8 cellular contexts compared by ENCODE assay signal in the genomic region with DNA sequence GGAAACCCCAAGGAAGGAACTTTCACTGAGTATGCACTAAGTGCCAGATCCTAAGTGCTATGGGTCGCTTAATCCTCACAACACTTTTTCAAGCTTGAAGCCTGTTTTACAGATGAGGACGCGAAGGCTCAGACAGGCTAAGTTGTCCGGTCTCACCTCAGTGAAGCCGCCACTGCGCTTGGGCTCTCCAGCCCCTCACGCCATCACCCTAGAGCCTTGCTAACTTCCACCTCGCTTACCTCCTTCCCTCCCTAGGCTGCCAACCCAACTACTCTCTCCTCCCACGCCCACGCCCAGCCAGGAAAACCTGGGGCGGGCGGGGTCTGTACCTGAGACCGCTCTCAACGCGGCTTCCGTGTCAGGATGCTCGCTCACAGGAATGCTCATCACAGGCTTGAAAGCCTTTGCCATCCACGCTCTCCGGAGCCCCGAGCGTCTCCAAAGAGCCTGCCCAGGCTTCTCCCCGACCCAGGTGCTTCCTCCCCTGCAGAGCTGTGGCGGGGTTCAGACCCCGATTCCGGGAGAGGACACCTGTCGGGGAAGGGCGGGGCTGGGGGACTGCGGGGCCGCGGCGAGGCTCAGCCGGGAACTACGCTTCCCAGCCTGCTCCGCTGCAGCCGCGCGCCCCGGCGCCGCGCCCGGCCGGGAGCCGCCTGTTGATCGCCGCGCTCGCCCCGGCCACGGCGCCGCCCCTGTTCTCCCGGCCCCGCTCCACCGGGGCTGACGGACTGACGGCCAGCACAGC. TPM values are rescaled to one million over a fixed set of nuclear protein-coding genes. Genes with fewer than 3 reads are reported as not detected.
DNase-seq lines count a peak whose midpoint lies in the region; ATAC-seq and TF ChIP-seq lines count a peak whose summit lies in the region.

A gene (plus strand): TSS at position 656 of the 745 bp plus-strand sequence. CDS start 14,845 bp downstream, outside the sequence.

- H3K9me3 ChIP-seq in BLaER1, result no peaks in the 10 kb centered on the region
- no peaks in the 10 kb centered on the region for H3K9me3 ChIP-seq in SJSA1 (replicated peaks)
- no peaks in the 10 kb centered on the region for H3K9me3 ChIP-seq in right cardiac atrium (ENCODE audit: control insufficient read depth, low read length)
- H3K9me3 ChIP-seq in prostate gland, result no peaks in the 10 kb centered on the region

- peak within 1 kb of the TSS; percentile 88 for H3K4me3 ChIP-seq in BLaER1
- H3K4me3 ChIP-seq in SJSA1, result peak within 1 kb of the TSS; percentile 79
- H3K4me3 ChIP-seq in right cardiac atrium (ENCODE audit: low read length), result peak within 1 kb of the TSS; percentile 99
- peak within 1 kb of the TSS; percentile 72 to 80 for H3K4me3 ChIP-seq in prostate gland

- 3% methylated on average over 57 of the region's 57 CpGs for WGBS in right cardiac atrium
- WGBS in prostate gland, result 3% methylated on average over 52 of the region's 57 CpGs

- peak within 1 kb of the TSS; percentile 93 for H3K4me2 ChIP-seq in BLaER1

- ATAC-seq in GM19035 (IDR thresholded peaks at IDR 0.05; ENCODE audit: unreplicated experiment) (peak; percentile 81), HG03196 (IDR thresholded peaks at IDR 0.05; ENCODE audit: unreplicated experiment) (peak; percentile 70), right cardiac atrium (peak; percentile 93 to 94)

- H3K36me3 ChIP-seq in BLaER1, result no peaks in the 10 kb centered on the region
- no peaks in the 10 kb centered on the region for H3K36me3 ChIP-seq in SJSA1
- H3K36me3 ChIP-seq in prostate gland, result no peaks in the 10 kb centered on the region

- H3K4me1 ChIP-seq in BLaER1, result peaks cover 41% of the 10 kb centered on the region
- peaks cover 12% of the 10 kb centered on the region for H3K4me1 ChIP-seq in SJSA1 (replicated peaks)
- peaks cover 2% of the 10 kb centered on the region for H3K4me1 ChIP-seq in right cardiac atrium (ENCODE audit: control insufficient read depth, insufficient read depth, low read length)
- no peaks in the 10 kb centered on the region for H3K4me1 ChIP-seq in prostate gland (replicated peaks)

- DNase-seq in SJSA1 (ENCODE audit: low read depth in 1 of 2, low spot score in 2 of 2) (peak in 1 of 2 experiments; percentile 18), anterior cingulate cortex (lab: John Stamatoyannopoulos, UW) (peak in 49 of 58 donors; percentile 15 to 82 (median 51)), right cardiac atrium (peak; percentile 52 to 86 (median 78)), prostate gland (ENCODE audit: low spot score) (peak; percentile 25), MV-4-11 (lab: John Stamatoyannopoulos, UW) (no peak)

- H3K27me3 ChIP-seq in BLaER1, result no peaks in the 10 kb centered on the region
- H3K27me3 ChIP-seq in SJSA1 (replicated peaks), result peaks cover 65% of the 10 kb centered on the region
- no peaks in the 10 kb centered on the region for H3K27me3 ChIP-seq in right cardiac atrium (ENCODE audit: control insufficient read depth, insufficient read depth)
- no peaks in the 10 kb centered on the region for H3K27me3 ChIP-seq in prostate gland (replicated peaks; ENCODE audit: insufficient read depth)

- peak within 1 kb of the TSS; percentile 32; the same call in 1 of the 2 replicates for H3K27ac ChIP-seq in BLaER1
- H3K27ac ChIP-seq in SJSA1, result no peak within 1 kb of the TSS
- H3K27ac ChIP-seq in right cardiac atrium (ENCODE audit: low read length), result peak within 1 kb of the TSS; percentile 16
- peak within 1 kb of the TSS; percentile 45 to 50 for H3K27ac ChIP-seq in prostate gland

- no peak for TF ChIP-seq POLR2A in prostate gland (IDR thresholded peaks at IDR 0.05)

- intact Hi-C loops in right cardiac atrium (cut with DNase I), result no loop called here
- intact Hi-C loops in prostate gland (cut with DNase I), result no loop called here

- H3K9ac ChIP-seq in BLaER1, result peak within 1 kb of the TSS; percentile 78

- TF ChIP-seq CTCF in prostate gland (IDR thresholded peaks at IDR 0.05), result no peak

- peaks cover 7% of the 10 kb centered on the region; the same call in 1 of the 2 replicates for H4K20me1 ChIP-seq in BLaER1

RNA-seq across cellular contexts. Expression of the gene that starts here (rescaled TPM):
- total RNA-seq in SJSA1 (2014; rRNA removed; shearing (Covaris generic)), result 2.5 and 4.3 TPM in 2 replicates
- total RNA-seq in right cardiac atrium (10 to 100 TPM in 3 of 4 donors, 1 to 10 TPM in 1; 9.4 to 17.8 (median 14.0) TPM), prostate gland (1 to 10 TPM; 2.4 to 8.9 TPM)
- 3.6 TPM for polyA plus RNA-seq in right cardiac atrium
